1 cellular context compared by ENCODE assay signal in genomic region chr1:237040823-237041222, GRCh38.
TF ChIP-seq lines count a peak whose summit lies in the region.

No MANE protein-coding gene starts in this region.

TF ChIP-seq in GM23338, 12 proteins besides CTCF, POLR2A, EP300 and RAD21:
- TF ChIP-seq ZNF462 (CRISPR knock-in tag; IDR thresholded peaks at IDR 0.05): no peak
- TF ChIP-seq NANOG (IDR thresholded peaks at IDR 0.05; ENCODE audit: borderline replicate concordance): no peak
- TF ChIP-seq EZH2 (IDR thresholded peaks at IDR 0.05; ENCODE audit: low read depth, unreplicated experiment): no peak
- TF ChIP-seq CREB1 (CRISPR knock-in tag; IDR thresholded peaks at IDR 0.05; ENCODE audit: low read depth): no peak
- TF ChIP-seq ETS1 (IDR thresholded peaks at IDR 0.05): no peak
- TF ChIP-seq ZNF331 (CRISPR knock-in tag; IDR thresholded peaks at IDR 0.05; ENCODE audit: low read depth): no peak
- no peak for TF ChIP-seq JUNB (IDR thresholded peaks at IDR 0.05; ENCODE audit: unreplicated experiment)
- no peak for TF ChIP-seq EZH2phosphoT487 (IDR thresholded peaks at IDR 0.05; ENCODE audit: unreplicated experiment)
- no peak for TF ChIP-seq STAT1 (IDR thresholded peaks at IDR 0.05; ENCODE audit: unreplicated experiment)
- no peak for TF ChIP-seq REST (IDR thresholded peaks at IDR 0.05; ENCODE audit: unreplicated experiment)
- no peak for TF ChIP-seq POLR2AphosphoS5 (IDR thresholded peaks at IDR 0.05; ENCODE audit: low read depth)
- TF ChIP-seq ZNF114 (CRISPR knock-in tag; IDR thresholded peaks at IDR 0.05): no peak
